ENCODE assay signal across 16 cellular contexts in the genomic region with DNA sequence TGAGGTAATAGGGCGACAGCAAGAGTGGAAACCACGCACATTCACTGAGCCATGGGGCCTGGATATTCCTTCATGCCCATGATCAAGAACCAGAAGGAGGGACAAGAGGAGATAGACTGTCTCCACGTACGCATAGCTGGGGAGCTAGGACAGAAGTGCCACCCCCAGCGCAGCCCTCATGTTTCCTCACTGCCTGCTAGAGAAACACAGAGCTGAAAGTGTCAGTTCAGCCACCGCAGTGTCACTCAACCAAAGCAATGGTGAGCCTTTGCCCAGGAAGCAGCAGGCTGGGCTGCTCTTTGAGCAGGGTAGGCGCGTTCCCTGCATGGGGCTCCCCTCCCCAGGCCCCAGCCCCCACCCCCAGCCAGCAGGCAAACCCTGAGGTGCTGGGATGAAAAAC.
"Had no signal": no experiment of that assay in that cellular context is flagged by ENCODE, and none has a peak within 500 bp of the region (broad histone marks: within the 10 kb centered on the region; RNA-seq: fewer than 3 reads in every experiment).

No MANE protein-coding gene starts in this region.

- ATAC-seq: effector memory CD8-positive, alpha-beta T cell; foreskin keratinocyte; left colon; left ventricle myocardium superior; right cardiac atrium; stimulated activated memory B cell treated with anti-CD40 and anti-IgM and Interleukin-4, amounts not matched to agents 10 μg/mL and 1 μg/mL and 100 μg/mL, for 72 hours had no signal

- H3K27ac ChIP-seq: foreskin keratinocyte, neutrophil, testis, transverse colon had no signal

- H3K36me3 Mint-ChIP-seq: stimulated activated memory B cell treated with anti-CD40 and anti-IgM and Interleukin-4, amounts not matched to agents 10 μg/mL and 1 μg/mL and 100 μg/mL, for 72 hours had no signal

- H3K9me3 ChIP-seq: neutrophil, testis, transverse colon had no signal

- H3K4me1 ChIP-seq: foreskin keratinocyte, testis, transverse colon had no signal

- H3K4me3 ChIP-seq: smooth muscle cell, testis, transverse colon had no signal

- H3K9me3 Mint-ChIP-seq: dendritic cell treated with granulocyte-macrophage colony-stimulating factor and Interleukin-4, amounts not matched to agents 40 ng/mL and 50 ng/mL, for 4 days; effector memory CD8-positive, alpha-beta T cell; stimulated activated naive CD8-positive, alpha-beta T cell treated with anti-CD3 and anti-CD28 coated beads, Interleukin-15, Interleukin-2, amounts not matched to agents 100 ng/mL and 50 ng/mL, for 24 hours had no signal

- H3K27ac Mint-ChIP-seq: dendritic cell treated with granulocyte-macrophage colony-stimulating factor and Interleukin-4, amounts not matched to agents 40 ng/mL and 50 ng/mL, for 4 days; stimulated activated memory B cell treated with anti-CD40 and anti-IgM and Interleukin-4, amounts not matched to agents 10 μg/mL and 1 μg/mL and 100 μg/mL, for 72 hours; stimulated activated naive CD8-positive, alpha-beta T cell treated with anti-CD3 and anti-CD28 coated beads, Interleukin-15, Interleukin-2, amounts not matched to agents 100 ng/mL and 50 ng/mL, for 24 hours had no signal

- H3K4me3 Mint-ChIP-seq: dendritic cell treated with granulocyte-macrophage colony-stimulating factor and Interleukin-4, amounts not matched to agents 40 ng/mL and 50 ng/mL, for 4 days; effector memory CD8-positive, alpha-beta T cell; naive B cell; stimulated activated memory B cell treated with anti-CD40 and anti-IgM and Interleukin-4, amounts not matched to agents 10 μg/mL and 1 μg/mL and 100 μg/mL, for 72 hours; stimulated activated naive CD8-positive, alpha-beta T cell treated with anti-CD3 and anti-CD28 coated beads, Interleukin-15, Interleukin-2, amounts not matched to agents 100 ng/mL and 50 ng/mL, for 24 hours had no signal

- H3K27me3 Mint-ChIP-seq: stimulated activated memory B cell treated with anti-CD40 and anti-IgM and Interleukin-4, amounts not matched to agents 10 μg/mL and 1 μg/mL and 100 μg/mL, for 72 hours; stimulated activated naive CD8-positive, alpha-beta T cell treated with anti-CD3 and anti-CD28 coated beads, Interleukin-15, Interleukin-2, amounts not matched to agents 100 ng/mL and 50 ng/mL, for 24 hours had no signal

- H3K36me3 ChIP-seq: neutrophil, transverse colon had no signal

- H3K27me3 ChIP-seq: neutrophil, testis, transverse colon had no signal

- H3K4me1 Mint-ChIP-seq: naive B cell; stimulated activated memory B cell treated with anti-CD40 and anti-IgM and Interleukin-4, amounts not matched to agents 10 μg/mL and 1 μg/mL and 100 μg/mL, for 72 hours had no signal

- DNase-seq: central memory CD4-positive, alpha-beta T cell; effector memory CD8-positive, alpha-beta T cell; foreskin keratinocyte; left ventricle myocardium superior; mesendoderm; naive B cell; right cardiac atrium; stimulated activated CD4-positive, alpha-beta T cell treated with anti-CD3 and anti-CD28 coated beads, Interleukin-4, amount 100 ng/mL, for 1 hour; testis; transverse colon had no signal
